ENCODE assay signal across 19 cellular contexts in the genomic region with DNA sequence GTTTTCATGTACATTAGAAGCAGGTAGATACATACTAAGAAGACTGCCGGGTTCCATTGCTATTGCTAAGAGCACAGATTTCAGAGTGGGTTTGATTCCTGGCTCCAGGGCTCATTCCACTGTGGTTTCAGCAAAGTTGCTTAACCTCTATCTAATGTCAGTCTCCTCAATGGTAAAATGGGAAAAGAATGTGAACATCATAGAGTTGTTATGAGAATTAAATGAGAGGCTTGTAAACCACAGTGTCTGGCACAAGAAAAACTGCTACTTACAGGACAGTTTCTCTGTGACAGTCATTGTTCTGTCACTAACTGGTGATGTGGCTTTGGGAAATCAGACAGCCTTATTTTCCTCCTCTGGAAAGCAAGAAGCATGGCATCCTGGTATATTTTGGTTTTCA. TPM values are rescaled to one million over a fixed set of nuclear protein-coding genes. Genes with fewer than 3 reads are reported as not detected.
A peak's percentile ranks its signal among the peaks of the same experiment; 100 is the strongest.
DNase-seq lines count a peak whose midpoint lies in the region; TF ChIP-seq lines count a peak whose summit lies in the region.
"Had no signal": no experiment of that assay in that cellular context is flagged by ENCODE, and none has a peak within 500 bp of the region (broad histone marks: within the 10 kb centered on the region; RNA-seq: fewer than 3 reads in every experiment).

No MANE protein-coding gene starts in this region.

- H2AK5ac ChIP-seq in trophoblast cell (ENCODE audit: low read length), result no peak overlapping the region

- peak; percentile 73 for DNase-seq in GM04503 (ENCODE audit: low read depth)
- peak; percentile 57 for DNase-seq in amniotic stem cell (lab: John Stamatoyannopoulos, UW)
- DNase-seq in fibroblast of peridontal ligament (ENCODE audit: extremely low read depth), result peak; percentile 89
- peak; percentile 93 to 94 for DNase-seq in trophoblast cell
- no peak for DNase-seq in erythroblast (lab: John Stamatoyannopoulos, UW)
- DNase-seq in MG63, result no peak
- DNase-seq in NCI-H2171 treated with DMSO at 0.1 percent for 48 hours (lab: John Stamatoyannopoulos, UW), result no peak
- no peak for DNase-seq in MM.1S
- DNase-seq: amygdala, C1 segment of cervical spinal cord, dermis blood vessel endothelial cell, DMS153, KG1, NCI-H1417 treated with DMSO at 0.1 percent for 48 hours, NCI-H2227 treated with DMSO at 0.1 percent for 48 hours, SHP77, spleen, T-helper 2 cell, thyroid gland had no signal

- no peak overlapping the region for H3K18ac ChIP-seq in trophoblast cell (ENCODE audit: low read length)

- no peak overlapping the region for H4K8ac ChIP-seq in trophoblast cell (ENCODE audit: low read depth, low read length)

- H3K9me2 ChIP-seq in MM.1S (replicated peaks; ENCODE audit: insufficient read depth, low read length), result no peaks in the 10 kb centered on the region

- H3F3A ChIP-seq in MM.1S (ENCODE audit: insufficient read depth, low read length), result peaks cover 14% of the 10 kb centered on the region; the same call in 1 of the 2 replicates

- no peak overlapping the region for H3K4ac ChIP-seq in trophoblast cell (ENCODE audit: low read depth, low read length)

- H3K79me1 ChIP-seq in trophoblast cell (ENCODE audit: low read length), result peaks cover 20% of the 10 kb centered on the region

- H3K23ac ChIP-seq in trophoblast cell (ENCODE audit: low read length), result no peak overlapping the region

- H3K27ac ChIP-seq in trophoblast cell (ENCODE audit: low read depth, low read length), result peak overlapping the region; percentile 57
- no peak overlapping the region for H3K27ac ChIP-seq in MM.1S (ENCODE audit: low read length)
- H3K27ac ChIP-seq: spleen, thyroid gland had no signal

- WGBS in trophoblast cell (ENCODE audit: extremely low coverage, insufficient coverage, insufficient read length), result no CpG with 5 or more reads among the region's 1 CpG

- no peaks in the 10 kb centered on the region for H4K20me1 ChIP-seq in MM.1S (ENCODE audit: insufficient read depth, low read length)

- no peak overlapping the region for H4K91ac ChIP-seq in trophoblast cell (ENCODE audit: low read depth, low read length)

- H3K36me3 ChIP-seq in trophoblast cell (ENCODE audit: control insufficient read depth in 1 of 2, insufficient read depth in 2 of 2, low read length in 2 of 2) (no peaks in the 10 kb centered on the region), MG63 (no peaks in the 10 kb centered on the region), MM.1S (replicated peaks; ENCODE audit: insufficient read depth, low read length) (no peaks in the 10 kb centered on the region)
- H3K36me3 ChIP-seq: spleen, thyroid gland had no signal

- H3K79me2 ChIP-seq in trophoblast cell (ENCODE audit: control insufficient read depth, insufficient read depth, low read length, poor library complexity), result peaks cover 3% of the 10 kb centered on the region
- no peaks in the 10 kb centered on the region for H3K79me2 ChIP-seq in MM.1S (ENCODE audit: low read length)

- H3K9ac ChIP-seq in trophoblast cell (ENCODE audit: low read length), result no peak overlapping the region
- no peak overlapping the region for H3K9ac ChIP-seq in MM.1S (ENCODE audit: low read length)

- no peak overlapping the region for H2BK12ac ChIP-seq in trophoblast cell (ENCODE audit: low read length)

- H3K4me3 ChIP-seq in trophoblast cell (ENCODE audit: low read depth, low read length) (no peak overlapping the region), MG63 (no peak overlapping the region), MM.1S (ENCODE audit: low read length) (no peak overlapping the region)
- H3K4me3 ChIP-seq: spleen, thyroid gland had no signal

- H3K9me3 ChIP-seq in trophoblast cell (ENCODE audit: insufficient read depth, low read depth, low read length), result no peaks in the 10 kb centered on the region
- H3K9me3 ChIP-seq in MG63, result peaks cover 2% of the 10 kb centered on the region; the same call in 1 of the 2 replicates
- H3K9me3 ChIP-seq in MM.1S (replicated peaks; ENCODE audit: insufficient read depth, low read length), result no peaks in the 10 kb centered on the region
- H3K9me3 ChIP-seq: thyroid gland had no signal

- peaks cover 31 to 33% of the 10 kb centered on the region in 2 experiments for H3K4me1 ChIP-seq in trophoblast cell (ENCODE audit: control insufficient read depth in 1 of 2, insufficient read depth in 2 of 2, low read length in 2 of 2)
- H3K4me1 ChIP-seq in MM.1S (ENCODE audit: low read length), result peaks cover 36% of the 10 kb centered on the region
- H3K4me1 ChIP-seq: spleen had no signal

- no peaks in the 10 kb centered on the region for H3K27me3 ChIP-seq in trophoblast cell (ENCODE audit: insufficient read depth, low read length)
- H3K27me3 ChIP-seq in MG63, result peaks cover 2% of the 10 kb centered on the region; the same call in 1 of the 2 replicates
- H3K27me3 ChIP-seq in MM.1S (replicated peaks; ENCODE audit: insufficient read depth, low read length), result no peaks in the 10 kb centered on the region
- H3K27me3 ChIP-seq: thyroid gland had no signal

- H2AFZ ChIP-seq in trophoblast cell (ENCODE audit: insufficient read depth, low read length, poor library complexity) (no peak overlapping the region), MM.1S (ENCODE audit: low read length) (no peak overlapping the region)

- TF ChIP-seq CTCF in MM.1S (IDR thresholded peaks at IDR 0.05; ENCODE audit: low read length), result no peak

- H2BK5ac ChIP-seq in trophoblast cell (ENCODE audit: low read depth, low read length, poor library complexity), result no peak overlapping the region

- H2BK120ac ChIP-seq in trophoblast cell (ENCODE audit: insufficient read depth, low read length, poor library complexity), result no peak overlapping the region

- H3K4me2 ChIP-seq in trophoblast cell (ENCODE audit: low read length), result no peak overlapping the region
- no peak overlapping the region for H3K4me2 ChIP-seq in MM.1S (ENCODE audit: low read depth, low read length)

- H4K12ac ChIP-seq in trophoblast cell (ENCODE audit: low read depth, low read length), result no peak overlapping the region

- TF ChIP-seq POLR2A in erythroblast (IDR thresholded peaks at IDR 0.05; ENCODE audit: low read length), result no peak

- no peak overlapping the region for H3K14ac ChIP-seq in trophoblast cell (ENCODE audit: low read length)

RNA-seq across cellular contexts. Expression of a gene that starts 10.7 kb away (rescaled TPM):
- polyA plus RNA-seq in trophoblast cell (2013), result 35.3 and 35.7 TPM in 2 replicates
- total RNA-seq in MG63 (2014; rRNA removed; shearing (Covaris generic); ENCODE audit: low replicate concordance), result 0.17 and 0.56 TPM in 2 replicates

Comparison
In these comparisons a context has a peak if more than half of its experiments do, and no peak if none do; other contexts are left out.
1. DNase-seq: peak in GM04503 (single experiment), amniotic stem cell (single experiment), fibroblast of peridontal ligament (single experiment) and trophoblast cell (2 of 2); none in erythroblast (0 of 2), MG63 (single experiment), NCI-H2171 treated with DMSO at 0.1 percent for 48 hours (single experiment) and MM.1S (single experiment).